Comparison of ENCODE assay signal across 18 cellular contexts in the genomic region with DNA sequence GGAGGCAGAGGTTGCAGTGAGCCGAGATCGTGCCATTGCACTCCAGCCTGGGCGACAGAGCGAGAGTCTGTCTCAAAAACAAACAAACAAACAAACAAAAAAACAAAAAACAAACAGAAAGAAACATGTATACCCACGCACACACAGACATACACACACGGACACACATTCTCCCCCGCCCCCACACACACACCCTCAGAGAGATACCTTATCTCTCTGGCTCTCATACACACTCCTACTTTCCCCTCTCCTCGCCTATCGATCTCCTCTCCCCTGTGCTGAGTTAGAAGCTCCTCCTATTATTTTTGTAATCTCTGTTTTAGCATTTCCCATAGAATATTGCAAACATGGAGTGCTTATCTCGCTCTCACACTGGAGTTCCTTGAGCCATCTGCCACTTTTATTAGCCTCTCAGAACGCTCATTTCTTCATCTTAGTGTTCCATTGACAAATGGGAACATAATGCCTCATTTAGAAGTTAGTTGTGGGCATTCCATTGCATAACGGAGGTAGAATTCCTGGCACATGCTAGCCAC.
A peak's percentile ranks its signal among the peaks of the same experiment; 100 is the strongest.
DNase-seq lines count a peak whose midpoint lies in the region; ATAC-seq, FAIRE-seq and TF ChIP-seq lines count a peak whose summit lies in the region.
"Had no signal": no experiment of that assay in that cellular context is flagged by ENCODE, and none has a peak within 500 bp of the region (broad histone marks: within the 10 kb centered on the region; RNA-seq: fewer than 3 reads in every experiment).

No MANE protein-coding gene starts in this region.

- TF ChIP-seq RAD21 in HepG2 (CRISPR knock-in tag; IDR thresholded peaks at IDR 0.05) = no peak

- H4K20me1 ChIP-seq in HepG2 (ENCODE audit: insufficient read depth, low read length) = no peaks in the 10 kb centered on the region

- no peak overlapping the region for H4K8ac ChIP-seq in trophoblast cell (ENCODE audit: low read depth, low read length)

- no peak overlapping the region for H4K12ac ChIP-seq in trophoblast cell (ENCODE audit: low read depth, low read length)

- no peak overlapping the region for H3K4ac ChIP-seq in trophoblast cell (ENCODE audit: low read depth, low read length)

- peak overlapping the region; percentile 23 for H2BK12ac ChIP-seq in trophoblast cell (ENCODE audit: low read length)

- H3K9ac ChIP-seq in trophoblast cell (ENCODE audit: low read length) = no peak overlapping the region
- H3K9ac ChIP-seq in HepG2 (ENCODE audit: insufficient read depth, low read depth, low read length) = no peak overlapping the region
- H3K9ac ChIP-seq: GM23248, KMS-11 had no signal

- H3K27ac ChIP-seq in HEK293 (ENCODE audit: extremely low read depth, low read depth, low read length) = no peak overlapping the region
- no peak overlapping the region for H3K27ac ChIP-seq in trophoblast cell (ENCODE audit: low read depth, low read length)
- no peak overlapping the region for H3K27ac ChIP-seq in sigmoid colon
- H3K27ac ChIP-seq in HepG2 (ENCODE audit: extremely low read length, insufficient read depth, low read length) = no peak overlapping the region
- H3K27ac ChIP-seq: GM23248, KMS-11, SJSA1 had no signal

- peak overlapping the region; percentile 1 for H2BK120ac ChIP-seq in trophoblast cell (ENCODE audit: insufficient read depth, low read length, poor library complexity)

- no peak overlapping the region for H3K23ac ChIP-seq in trophoblast cell (ENCODE audit: low read length)

- H3K4me2 ChIP-seq in trophoblast cell (ENCODE audit: low read length) (no peak overlapping the region), HepG2 (ENCODE audit: low read depth, low read length) (no peak overlapping the region)
- H3K4me2 ChIP-seq: KMS-11 had no signal

- H2AK5ac ChIP-seq in trophoblast cell (ENCODE audit: low read length) = no peak overlapping the region

- DNase-seq in OCI-M1 (lab: John Stamatoyannopoulos, UW) (peak; percentile 91), erythroblast (lab: John Stamatoyannopoulos, UW) (peak; percentile 87 to 95), trophoblast cell (no peak), sigmoid colon (no peak), NCI-H2029 treated with DMSO at 0.1 percent for 48 hours (lab: John Stamatoyannopoulos, UW) (no peak), HepG2 (ENCODE audit: low spot score) (no peak)
- DNase-seq: GM23248, H7, IMR-90, MM.1S, NCI-H2029, Right ventricle myocardium superior, RPMI8226 had no signal

- no peak for ATAC-seq in HepG2

- H3K79me1 ChIP-seq in trophoblast cell (ENCODE audit: low read length) = peaks cover 3% of the 10 kb centered on the region

- TF ChIP-seq CTCF in HEK293 (tag by site-specific recombination; IDR thresholded peaks at IDR 0.05) (no peak), sigmoid colon (IDR thresholded peaks at IDR 0.05) (no peak), HepG2 (CRISPR knock-in tag; IDR thresholded peaks at IDR 0.05) (no peak)

- H3K27me3 ChIP-seq in trophoblast cell (ENCODE audit: insufficient read depth, low read length) = no peaks in the 10 kb centered on the region
- no peaks in the 10 kb centered on the region for H3K27me3 ChIP-seq in sigmoid colon
- no peaks in the 10 kb centered on the region for H3K27me3 ChIP-seq in HepG2 (ENCODE audit: control insufficient read depth in 1 of 2, insufficient read depth in 2 of 2, low read length in 2 of 2)
- H3K27me3 ChIP-seq: SJSA1 had no signal

- no CpG with 5 or more reads among the region's 12 CpGs for WGBS in trophoblast cell (ENCODE audit: extremely low coverage, insufficient coverage, insufficient read length)
- 92 to 95% methylated on average over 12 of the region's 12 CpGs for WGBS in sigmoid colon, 2 donors
- WGBS in HepG2 (ENCODE audit: low lambda C conversion rate) = 54% methylated on average over 12 of the region's 12 CpGs

- CTCF ChIA-PET in HEK293 (lab: Yijun Ruan, JAX) (interaction anchor here (0.6 kb wide), 1 partner anchor 69 kb away, joined by 3 read pairs; no protein-coding TSS in a partner anchor), HepG2 (lab: Yijun Ruan, JAX; ENCODE audit: low intra/inter-chr PET ratio, low total read pairs) (no interaction called here)

- no peak for FAIRE-seq in HepG2 (lab: Jason Lieb, UNC)
- FAIRE-seq: GM18507, HTR-8/SVneo had no signal

- H3K9me3 ChIP-seq in HEK293 (ENCODE audit: control insufficient read depth, insufficient read depth, low read depth, low read length) (no peaks in the 10 kb centered on the region), trophoblast cell (ENCODE audit: insufficient read depth, low read depth, low read length) (no peaks in the 10 kb centered on the region), sigmoid colon (no peaks in the 10 kb centered on the region), HepG2 (ENCODE audit: low read length) (no peaks in the 10 kb centered on the region)
- H3K9me3 ChIP-seq: SJSA1 had no signal

- no peak overlapping the region for H2BK5ac ChIP-seq in trophoblast cell (ENCODE audit: low read depth, low read length, poor library complexity)

- H3K36me3 ChIP-seq in HEK293 (ENCODE audit: control insufficient read depth in 2 of 2, insufficient read depth in 1 of 2, low read length in 2 of 2) (no peaks in the 10 kb centered on the region), trophoblast cell (ENCODE audit: control insufficient read depth in 1 of 2, insufficient read depth in 2 of 2, low read length in 2 of 2) (no peaks in the 10 kb centered on the region), sigmoid colon (no peaks in the 10 kb centered on the region), HepG2 (replicated peaks in 1 of 2; ENCODE audit: control insufficient read depth in 1 of 2, insufficient read depth in 2 of 2, low read length in 2 of 2) (no peaks in the 10 kb centered on the region)
- H3K36me3 ChIP-seq: SJSA1 had no signal

- no peak overlapping the region for H3K14ac ChIP-seq in trophoblast cell (ENCODE audit: low read length)

- no TSS peak for BruUV-seq in HepG2 (replicated peaks; lab: Mats Ljungman, UMichigan)

- in situ Hi-C loops in HepG2 (cut with HindIII; ENCODE audit: extremely low pct_ligation_motif_present, low pct_unique_long_range_greater_than_20kb) = no loop called here

- H4K91ac ChIP-seq in trophoblast cell (ENCODE audit: low read depth, low read length) = no peak overlapping the region

- no peak overlapping the region for H2AFZ ChIP-seq in trophoblast cell (ENCODE audit: insufficient read depth, low read length, poor library complexity)
- H2AFZ ChIP-seq in HepG2 (ENCODE audit: low read length) = no peak overlapping the region
- H2AFZ ChIP-seq: GM23248 had no signal

- no peak overlapping the region for H3K4me3 ChIP-seq in HEK293 (ENCODE audit: low read depth, low read length)
- no peak overlapping the region for H3K4me3 ChIP-seq in trophoblast cell (ENCODE audit: low read depth, low read length)
- H3K4me3 ChIP-seq in sigmoid colon = no peak overlapping the region
- H3K4me3 ChIP-seq in HepG2 (replicated peaks in 1 of 3; ENCODE audit: insufficient read depth in 1 of 3, low read depth in 2 of 3, low read length in 3 of 3) = no peak overlapping the region
- H3K4me3 ChIP-seq: GM23248, SJSA1 had no signal

- no peak for TF ChIP-seq POLR2A in erythroblast (IDR thresholded peaks at IDR 0.05; ENCODE audit: low read length)
- no peak for TF ChIP-seq POLR2A in sigmoid colon (IDR thresholded peaks at IDR 0.05)
- TF ChIP-seq POLR2A in HepG2 (IDR thresholded peaks at IDR 0.05; ENCODE audit: insufficient read depth in 1 of 2, low read depth in 2 of 2, low read length in 2 of 2) = no peak

- H3K79me2 ChIP-seq in trophoblast cell (ENCODE audit: control insufficient read depth, insufficient read depth, low read length, poor library complexity) (no peaks in the 10 kb centered on the region), HepG2 (ENCODE audit: insufficient read depth, low read length) (no peaks in the 10 kb centered on the region)

- intact Hi-C loops in sigmoid colon (cut with DNase I) (no loop called here), HepG2 (cut with micrococcal nuclease; ENCODE audit: unreplicated experiment) (no loop called here)

- no peak overlapping the region for H3K18ac ChIP-seq in trophoblast cell (ENCODE audit: low read length)

- TF ChIP-seq EP300 in sigmoid colon (IDR thresholded peaks at IDR 0.05) (no peak), HepG2 (IDR thresholded peaks at IDR 0.05; ENCODE audit: low read depth in 2 of 2, low read length in 2 of 2) (no peak), HepG2 (CRISPR knock-in tag; IDR thresholded peaks at IDR 0.05; ENCODE audit: borderline replicate concordance) (no peak)

- H3K4me1 ChIP-seq in HEK293 (ENCODE audit: control insufficient read depth, insufficient read depth, low read length) (no peaks in the 10 kb centered on the region), trophoblast cell (ENCODE audit: control insufficient read depth in 1 of 2, insufficient read depth in 2 of 2, low read length in 2 of 2) (peaks cover 3% of the 10 kb centered on the region in 2 experiments), sigmoid colon (peaks cover 0 to 3% (median 0%) of the 10 kb centered on the region in 4 donors), HepG2 (ENCODE audit: insufficient read depth, low read length) (peaks cover 13% of the 10 kb centered on the region)

- POLR2A ChIA-PET in HEK293 (lab: Yijun Ruan, JAX) (interaction anchor here (1.4 kb wide), 1 partner anchor 145 kb away, joined by 3 read pairs; a partner anchor contains a TSS), HepG2 (lab: Yijun Ruan, JAX) (no interaction called here)

TF ChIP-seq in HEK293, 187 proteins besides CTCF, POLR2A, EP300 and RAD21 (continues in another document):
- TF ChIP-seq EGR2 (tag by site-specific recombination; IDR thresholded peaks at IDR 0.05; ENCODE audit: low read depth) (peak; percentile 72; the same call in 1 of the 2 replicates), ZNF473 (tag by site-specific recombination; IDR thresholded peaks at IDR 0.05) (no peak), ZFHX2 (tag by site-specific recombination; conservative IDR thresholded peaks at IDR 0.05) (peak; percentile 53), ZSCAN23 (tag by site-specific recombination; IDR thresholded peaks at IDR 0.05) (no peak), ZNF654 (tag by site-specific recombination; IDR thresholded peaks at IDR 0.05; ENCODE audit: low read depth) (no peak)

TF ChIP-seq in HepG2, 621 proteins besides CTCF, POLR2A, EP300 and RAD21:
- no peak for TF ChIP-seq ZNF234 (CRISPR knock-in tag; conservative IDR thresholded peaks at IDR 0.05)
- TF ChIP-seq, protein P1, sequence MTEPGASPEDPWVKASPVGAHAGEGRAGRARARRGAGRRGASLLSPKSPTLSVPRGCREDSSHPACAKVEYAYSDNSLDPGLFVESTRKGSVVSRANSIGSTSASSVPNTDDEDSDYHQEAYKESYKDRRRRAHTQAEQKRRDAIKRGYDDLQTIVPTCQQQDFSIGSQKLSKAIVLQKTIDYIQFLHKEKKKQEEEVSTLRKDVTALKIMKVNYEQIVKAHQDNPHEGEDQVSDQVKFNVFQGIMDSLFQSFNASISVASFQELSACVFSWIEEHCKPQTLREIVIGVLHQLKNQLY (CRISPR knock-in tag; IDR thresholded peaks at IDR 0.05) = no peak

Comparison
In these comparisons a context has a peak if more than half of its experiments do, and no peak if none do; other contexts are left out.
1. DNase-seq: peak in OCI-M1 (single experiment) and erythroblast (2 of 2); none in trophoblast cell (0 of 2), sigmoid colon (single experiment), NCI-H2029 treated with DMSO at 0.1 percent for 48 hours (single experiment) and HepG2 (single experiment).